ENCODE assay signal across 23 cellular contexts in genomic region chr1:54936791-54937190, GRCh38. TPM values are rescaled to one million over a fixed set of nuclear protein-coding genes. Genes with fewer than 3 reads are reported as not detected.
"Had no signal": no experiment of that assay in that cellular context is flagged by ENCODE, and none has a peak within 500 bp of the region (broad histone marks: within the 10 kb centered on the region; RNA-seq: fewer than 3 reads in every experiment).

No MANE protein-coding gene starts in this region.

- H3K4me1 ChIP-seq: gastroesophageal sphincter, heart right ventricle, thyroid gland, vagina had no signal

- H3K36me3 ChIP-seq: adrenal gland, gastroesophageal sphincter, heart right ventricle, thyroid gland, vagina had no signal

- DNase-seq: activated CD4-positive, alpha-beta memory T cell treated with anti-CD3 and anti-CD28 coated beads for 36 hours; activated CD4-positive, alpha-beta T cell treated with anti-CD3 and anti-CD28 coated beads for 36 hours; activated gamma-delta T cell treated with Interleukin-2 at 50 U/mL for 16 hours; activated T-cell treated with anti-CD3 and anti-CD28 coated beads for 4 hours; adrenal gland; heart right ventricle; immature natural killer cell; occipital lobe; stimulated activated CD4-positive, alpha-beta T cell treated with anti-CD3 and anti-CD28 coated beads, Interleukin-2, amount 100 ng/mL, for 24 hours; stimulated activated naive CD4-positive, alpha-beta T cell treated with Interleukin-2 at 50 U/mL for 16 hours; thyroid gland had no signal

- H3K27me3 ChIP-seq: adrenal gland, heart right ventricle, thyroid gland, vagina had no signal

- H3K36me3 Mint-ChIP-seq: immature natural killer cell; natural killer cell treated with Interleukin-12 subunit alpha and Interleukin-12 subunit beta and Interleukin-15 and Interleukin-18, amount 100 ng/mL, for 72 hours had no signal

- H3K4me1 Mint-ChIP-seq: immature natural killer cell had no signal

- H3K4me3 ChIP-seq: adrenal gland, gastroesophageal sphincter, heart right ventricle, thyroid gland, vagina had no signal

- H3K27ac Mint-ChIP-seq: activated CD4-positive, alpha-beta memory T cell treated with anti-CD3 and anti-CD28 coated beads for 36 hours; activated CD4-positive, alpha-beta T cell treated with anti-CD3 and anti-CD28 coated beads for 36 hours; activated naive CD4-positive, alpha-beta T cell treated with anti-CD3 and anti-CD28 coated beads, Interleukin-2, amount 50 U/mL, for 72 hours; activated T-helper 1 cell treated with anti-CD3 and anti-CD28 coated beads, Interleukin-12 subunit alpha, Interleukin-12 subunit beta, Interleukin-2, Interleukin-4 antibody, amounts not matched to agents 30 ng/mL and 10 ng/mL and 1 ng/mL, durations not matched to agents 14 hours and 24 hours and 36 hours; immature natural killer cell; natural killer cell treated with Interleukin-12 subunit alpha and Interleukin-12 subunit beta and Interleukin-15 and Interleukin-18, amount 100 ng/mL, for 72 hours; T-helper 2 cell treated with Interferon-gamma antibody and Interleukin-4, amounts not matched to agents 5 μg/mL and 100 μg/mL, for 36 hours; WTC11 had no signal

- H3K9me3 Mint-ChIP-seq: activated CD4-positive, alpha-beta memory T cell treated with anti-CD3 and anti-CD28 coated beads for 36 hours; activated T-helper 1 cell treated with anti-CD3 and anti-CD28 coated beads, Interleukin-12 subunit alpha, Interleukin-12 subunit beta, Interleukin-2, Interleukin-4 antibody, amounts not matched to agents 30 ng/mL and 10 ng/mL and 1 ng/mL, durations not matched to agents 14 hours and 24 hours and 36 hours; natural killer cell treated with Interleukin-12 subunit alpha and Interleukin-12 subunit beta and Interleukin-15 and Interleukin-18, amount 100 ng/mL, for 72 hours; T-helper 2 cell treated with Interferon-gamma antibody and Interleukin-4, amounts not matched to agents 5 μg/mL and 100 μg/mL, for 36 hours had no signal

- H3K4me3 Mint-ChIP-seq: activated CD4-positive, alpha-beta memory T cell treated with anti-CD3 and anti-CD28 coated beads for 36 hours; activated CD4-positive, alpha-beta T cell treated with anti-CD3 and anti-CD28 coated beads for 36 hours; activated T-helper 1 cell treated with anti-CD3 and anti-CD28 coated beads, Interleukin-12 subunit alpha, Interleukin-12 subunit beta, Interleukin-2, Interleukin-4 antibody, amounts not matched to agents 30 ng/mL and 10 ng/mL and 1 ng/mL, durations not matched to agents 14 hours and 24 hours and 36 hours; immature natural killer cell; natural killer cell treated with Interleukin-12 subunit alpha and Interleukin-12 subunit beta and Interleukin-15 and Interleukin-18, amount 100 ng/mL, for 72 hours; T-helper 2 cell treated with Interferon-gamma antibody and Interleukin-4, amounts not matched to agents 5 μg/mL and 100 μg/mL, for 36 hours; WTC11 had no signal

- H3K27ac ChIP-seq: gastroesophageal sphincter, heart right ventricle, thyroid gland, vagina had no signal

- H3K9me3 ChIP-seq: adrenal gland, gastroesophageal sphincter, heart right ventricle, thyroid gland, vagina had no signal

RNA-seq across cellular contexts. Expression of gene TMEM61, which starts 43.6 kb away (rescaled TPM):
- total RNA-seq: activated CD4-positive, alpha-beta memory T cell treated with anti-CD3 and anti-CD28 coated beads for 36 hours; activated CD4-positive, alpha-beta T cell treated with anti-CD3 and anti-CD28 coated beads for 36 hours; activated T-helper 1 cell treated with anti-CD3 and anti-CD28 coated beads, Interleukin-12 subunit alpha, Interleukin-12 subunit beta, Interleukin-2, Interleukin-4 antibody, amounts not matched to agents 30 ng/mL and 10 ng/mL and 1 ng/mL, durations not matched to agents 14 hours and 24 hours and 36 hours; cardiac septum; epithelial cell of proximal tubule; liver; mesenteric fat pad; natural killer cell treated with Interleukin-12 subunit alpha and Interleukin-12 subunit beta and Interleukin-15 and Interleukin-18, amount 100 ng/mL, for 72 hours; subcutaneous adipose tissue had no signal
